In the genomic region with DNA sequence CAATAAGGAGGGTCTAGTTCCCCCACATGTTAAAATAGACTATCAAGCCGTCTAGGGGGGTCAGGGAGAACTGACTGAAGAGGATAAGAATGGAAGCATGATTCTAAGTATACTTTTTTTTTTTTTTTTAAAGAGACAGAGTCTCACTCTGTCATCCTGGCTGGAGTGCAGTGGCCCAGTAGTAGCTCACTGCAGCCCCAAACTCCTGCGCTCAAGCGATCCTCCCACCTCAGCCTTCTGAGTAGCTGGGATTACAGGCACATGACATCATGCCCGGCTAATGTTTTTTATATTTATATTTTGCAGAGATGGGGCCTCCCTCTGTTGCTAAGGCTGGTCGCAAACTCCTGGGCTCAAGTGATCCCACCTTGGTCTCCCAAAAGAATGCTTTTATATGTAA, we compare ENCODE assay signal across 29 cellular contexts.
"Had no signal": no experiment of that assay in that cellular context is flagged by ENCODE, and none has a peak within 500 bp of the region (broad histone marks: within the 10 kb centered on the region; RNA-seq: fewer than 3 reads in every experiment).

No MANE protein-coding gene starts in this region.

- H3K4me3 ChIP-seq: esophagus squamous epithelium had no signal

- H3K9me3 ChIP-seq: esophagus squamous epithelium had no signal

- H3K9me3 Mint-ChIP-seq: activated CD4-positive, alpha-beta memory T cell treated with anti-CD3 and anti-CD28 coated beads, Interleukin-2, amount 10 ng/mL, durations not matched to agents 7 days and 5 days; activated CD4-positive, alpha-beta T cell treated with anti-CD3 and anti-CD28 coated beads, Interleukin-2, amount 10 ng/mL, durations not matched to agents 24 days and 14 days; activated T-cell treated with anti-CD3 and anti-CD28 coated beads, Interleukin-2, amount 50 U/mL, for 24 hours; activated T-cell treated with anti-CD3 and anti-CD28 coated beads, Interleukin-2, amount 50 U/mL, for 72 hours; central memory CD8-positive, alpha-beta T cell; effector memory CD8-positive, alpha-beta T cell; T-helper 2 cell treated with Interferon-gamma antibody and Interleukin-4, amounts not matched to agents 5 μg/mL and 100 μg/mL, for 36 hours had no signal

- H3K27me3 ChIP-seq: brain microvascular endothelial cell, esophagus squamous epithelium had no signal

- DNase-seq: activated CD4-positive, alpha-beta memory T cell treated with anti-CD3 and anti-CD28 coated beads, Interleukin-2, amount 10 ng/mL, durations not matched to agents 7 days and 5 days; activated CD4-positive, alpha-beta T cell treated with anti-CD3 and anti-CD28 coated beads for 36 hours; activated CD4-positive, alpha-beta T cell treated with anti-CD3 and anti-CD28 coated beads, Interleukin-2, amount 10 ng/mL, durations not matched to agents 24 days and 14 days; activated CD4-positive, CD25-positive, alpha-beta regulatory T cell; activated CD4-positive, CD25-positive, alpha-beta regulatory T cell treated with anti-CD3 and anti-CD28 coated beads, Interleukin-2, amount 50 U/mL, for 72 hours; activated CD8-positive, alpha-beta memory T cell treated with anti-CD3 and anti-CD28 coated beads, Interleukin-2, amount 50 U/mL, for 48 hours; activated gamma-delta T cell treated with Interleukin-2 at 50 U/mL for 16 hours; activated naive CD4-positive, alpha-beta T cell treated with anti-CD3 and anti-CD28 coated beads, Interleukin-2, amount 50 U/mL, for 16 hours; activated naive CD4-positive, alpha-beta T cell treated with Interleukin-2 at 50 U/mL for 16 hours; activated T-cell treated with anti-CD3 and anti-CD28 coated beads for 4 hours; activated T-cell treated with anti-CD3 and anti-CD28 coated beads, Interleukin-2, amount 50 U/mL, for 24 hours; activated T-cell treated with anti-CD3 and anti-CD28 coated beads, Interleukin-2, amount 50 U/mL, for 72 hours; amniotic stem cell; anterior cingulate cortex; brain microvascular endothelial cell; cortex of kidney; dermis blood vessel endothelial cell; effector CD4-positive, alpha-beta T cell; effector memory CD8-positive, alpha-beta T cell; esophagus squamous epithelium; foreskin melanocyte; head of caudate nucleus; T-helper 1 cell; T-helper 17 cell; T1000 had no signal

- ATAC-seq: activated CD4-positive, alpha-beta T cell treated with anti-CD3 and anti-CD28 coated beads for 36 hours; activated T-cell treated with anti-CD3 and anti-CD28 coated beads, Interleukin-2, amount 50 U/mL, for 72 hours; effector memory CD8-positive, alpha-beta T cell; T-helper 17 cell had no signal

- H3K27me3 Mint-ChIP-seq: activated CD4-positive, alpha-beta memory T cell treated with anti-CD3 and anti-CD28 coated beads, Interleukin-2, amount 10 ng/mL, durations not matched to agents 7 days and 5 days; activated CD4-positive, alpha-beta T cell treated with anti-CD3 and anti-CD28 coated beads for 36 hours; activated CD4-positive, alpha-beta T cell treated with anti-CD3 and anti-CD28 coated beads, Interleukin-2, amount 10 ng/mL, durations not matched to agents 24 days and 14 days; activated naive CD8-positive, alpha-beta T cell; activated T-cell treated with anti-CD3 and anti-CD28 coated beads, Interleukin-2, amount 50 U/mL, for 24 hours; central memory CD8-positive, alpha-beta T cell; effector memory CD8-positive, alpha-beta T cell; T-helper 17 cell had no signal

- H3K27ac ChIP-seq: brain microvascular endothelial cell, epithelial cell of prostate, esophagus squamous epithelium had no signal

- H3K4me3 Mint-ChIP-seq: activated CD4-positive, alpha-beta memory T cell treated with anti-CD3 and anti-CD28 coated beads, Interleukin-2, amount 10 ng/mL, durations not matched to agents 7 days and 5 days; activated CD4-positive, alpha-beta T cell treated with anti-CD3 and anti-CD28 coated beads for 36 hours; activated CD4-positive, alpha-beta T cell treated with anti-CD3 and anti-CD28 coated beads, Interleukin-2, amount 10 ng/mL, durations not matched to agents 24 days and 14 days; activated naive CD8-positive, alpha-beta T cell; activated T-cell treated with anti-CD3 and anti-CD28 coated beads, Interleukin-2, amount 50 U/mL, for 24 hours; activated T-cell treated with anti-CD3 and anti-CD28 coated beads, Interleukin-2, amount 50 U/mL, for 72 hours; central memory CD8-positive, alpha-beta T cell; effector memory CD8-positive, alpha-beta T cell; T-helper 17 cell; T-helper 2 cell treated with Interferon-gamma antibody and Interleukin-4, amounts not matched to agents 5 μg/mL and 100 μg/mL, for 36 hours had no signal

- H3K4me1 Mint-ChIP-seq: activated CD4-positive, alpha-beta memory T cell treated with anti-CD3 and anti-CD28 coated beads, Interleukin-2, amount 10 ng/mL, durations not matched to agents 7 days and 5 days had no signal

- H3K27ac Mint-ChIP-seq: activated CD4-positive, alpha-beta memory T cell treated with anti-CD3 and anti-CD28 coated beads, Interleukin-2, amount 10 ng/mL, durations not matched to agents 7 days and 5 days; activated CD4-positive, alpha-beta T cell treated with anti-CD3 and anti-CD28 coated beads for 36 hours; activated CD4-positive, alpha-beta T cell treated with anti-CD3 and anti-CD28 coated beads, Interleukin-2, amount 10 ng/mL, durations not matched to agents 24 days and 14 days; activated naive CD8-positive, alpha-beta T cell; activated T-cell treated with anti-CD3 and anti-CD28 coated beads, Interleukin-2, amount 50 U/mL, for 24 hours; activated T-cell treated with anti-CD3 and anti-CD28 coated beads, Interleukin-2, amount 50 U/mL, for 72 hours; T-helper 17 cell; T-helper 2 cell treated with Interferon-gamma antibody and Interleukin-4, amounts not matched to agents 5 μg/mL and 100 μg/mL, for 36 hours had no signal
